1 cellular context compared by ENCODE assay signal in the genomic region with DNA sequence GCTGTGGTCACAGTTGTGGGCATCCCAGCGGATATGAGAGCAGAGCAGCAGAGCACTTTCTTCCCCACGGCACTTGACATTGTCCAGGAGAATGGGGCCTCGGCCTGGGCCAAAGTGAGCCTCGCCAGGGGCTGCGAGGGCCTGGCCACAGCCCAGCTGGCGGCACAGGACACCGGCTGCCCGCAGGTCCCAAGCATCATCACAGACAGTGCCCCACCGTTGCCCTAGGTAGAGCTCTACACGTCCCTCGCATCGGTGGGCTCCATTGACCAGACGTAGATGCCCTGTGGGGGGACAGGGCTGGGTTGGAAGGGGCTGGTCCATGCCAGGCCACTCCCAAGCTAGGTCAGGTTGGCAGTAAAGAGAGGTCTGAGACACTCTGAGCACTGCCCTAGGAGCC.
TF ChIP-seq lines count a peak whose summit lies in the region.

No MANE protein-coding gene starts in this region.

TF ChIP-seq in IMR-90, 13 proteins besides CTCF, POLR2A, EP300 and RAD21:
- TF ChIP-seq MAFK (IDR thresholded peaks at IDR 0.05; ENCODE audit: low read depth, low read length): no peak
- no peak for TF ChIP-seq FOS (IDR thresholded peaks at IDR 0.05; ENCODE audit: low read depth, low read length)
- no peak for TF ChIP-seq RFX5 (IDR thresholded peaks at IDR 0.05; ENCODE audit: low read depth, low read length)
- no peak for TF ChIP-seq RCOR1 (IDR thresholded peaks at IDR 0.05; ENCODE audit: insufficient replicate concordance, low read length)
- TF ChIP-seq CEBPB (IDR thresholded peaks at IDR 0.05; ENCODE audit: low read depth, low read length): no peak
- TF ChIP-seq CHD1 (IDR thresholded peaks at IDR 0.05; ENCODE audit: low read depth, low read length): no peak
- TF ChIP-seq MAZ (IDR thresholded peaks at IDR 0.05; ENCODE audit: borderline replicate concordance, low read depth, low read length): no peak
- TF ChIP-seq, protein P1, sequence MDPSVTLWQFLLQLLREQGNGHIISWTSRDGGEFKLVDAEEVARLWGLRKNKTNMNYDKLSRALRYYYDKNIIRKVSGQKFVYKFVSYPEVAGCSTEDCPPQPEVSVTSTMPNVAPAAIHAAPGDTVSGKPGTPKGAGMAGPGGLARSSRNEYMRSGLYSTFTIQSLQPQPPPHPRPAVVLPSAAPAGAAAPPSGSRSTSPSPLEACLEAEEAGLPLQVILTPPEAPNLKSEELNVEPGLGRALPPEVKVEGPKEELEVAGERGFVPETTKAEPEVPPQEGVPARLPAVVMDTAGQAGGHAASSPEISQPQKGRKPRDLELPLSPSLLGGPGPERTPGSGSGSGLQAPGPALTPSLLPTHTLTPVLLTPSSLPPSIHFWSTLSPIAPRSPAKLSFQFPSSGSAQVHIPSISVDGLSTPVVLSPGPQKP (IDR thresholded peaks at IDR 0.05; ENCODE audit: borderline replicate concordance, low read depth, low read length): no peak
- no peak for TF ChIP-seq MXI1 (IDR thresholded peaks at IDR 0.05; ENCODE audit: borderline replicate concordance, low read depth, low read length)
